In genomic region chr5:26482817-26483375, GRCh38 we compare ENCODE assay signal across 8 cellular contexts.
DNase-seq lines count a peak whose midpoint lies in the region; TF ChIP-seq lines count a peak whose summit lies in the region.

No MANE protein-coding gene starts in this region.

- H3K36me3 ChIP-seq in MM.1S (replicated peaks; ENCODE audit: insufficient read depth, low read length) (no peaks in the 10 kb centered on the region), left ventricle myocardium inferior (no peaks in the 10 kb centered on the region), stomach smooth muscle (ENCODE audit: control insufficient read depth in 2 of 2, insufficient read depth in 2 of 2, low read length in 2 of 2) (no peaks in the 10 kb centered on the region), ovary (no peaks in the 10 kb centered on the region)

- H3K4me2 ChIP-seq in MM.1S (ENCODE audit: low read depth, low read length), result peak overlapping the region; percentile 20; the same call in 1 of the 2 replicates

- TF ChIP-seq EP300 in ovary (IDR thresholded peaks at IDR 0.05), result no peak

- no peaks in the 10 kb centered on the region for H3K9me2 ChIP-seq in MM.1S (replicated peaks; ENCODE audit: insufficient read depth, low read length)

- intact Hi-C loops in left ventricle myocardium inferior (cut with micrococcal nuclease) (no loop called here), ovary (cut with DNase I) (no loop called here)

- peak overlapping the region; percentile 31 for H2AFZ ChIP-seq in MM.1S (ENCODE audit: low read length)

- peak overlapping the region; percentile 39 for H3K4me3 ChIP-seq in MM.1S (ENCODE audit: low read length)
- H3K4me3 ChIP-seq in left ventricle myocardium inferior, result peak overlapping the region; percentile 31
- peak overlapping the region; percentile 25 to 50 for H3K4me3 ChIP-seq in stomach smooth muscle (ENCODE audit: low read length in 2 of 2)
- no peak overlapping the region for H3K4me3 ChIP-seq in ovary

- peak; percentile 75 for DNase-seq in NCI-H82 (lab: John Stamatoyannopoulos, UW)
- DNase-seq in NCI-H82 treated with DMSO at 0.1 percent for 48 hours (lab: John Stamatoyannopoulos, UW; ENCODE audit: unreplicated experiment), result no peak
- peak; percentile 78 for DNase-seq in MM.1S
- peak; percentile 92 for DNase-seq in SK-MEL-5 (ENCODE audit: low read depth, low spot score)
- DNase-seq in left ventricle myocardium inferior, result no peak
- no peak for DNase-seq in ovary
- no peak for DNase-seq in cortex of kidney (lab: John Stamatoyannopoulos, UW)

- H3K27me3 ChIP-seq in MM.1S (replicated peaks; ENCODE audit: insufficient read depth, low read length), result no peaks in the 10 kb centered on the region
- no peaks in the 10 kb centered on the region for H3K27me3 ChIP-seq in left ventricle myocardium inferior (ENCODE audit: low read depth)
- H3K27me3 ChIP-seq in stomach smooth muscle (ENCODE audit: control insufficient read depth in 1 of 2, insufficient read depth in 2 of 2, low read length in 2 of 2), result no peaks in the 10 kb centered on the region
- H3K27me3 ChIP-seq in ovary, result no peaks in the 10 kb centered on the region

- TF ChIP-seq POLR2A in ovary (IDR thresholded peaks at IDR 0.05), result no peak

- H3K27ac ChIP-seq in MM.1S (ENCODE audit: low read length), result no peak overlapping the region
- H3K27ac ChIP-seq in left ventricle myocardium inferior (replicated peaks), result no peak overlapping the region
- H3K27ac ChIP-seq in stomach smooth muscle (ENCODE audit: low read length), result no peak overlapping the region
- H3K27ac ChIP-seq in ovary, result no peak overlapping the region

- H3K9ac ChIP-seq in MM.1S (ENCODE audit: low read length) (no peak overlapping the region), stomach smooth muscle (ENCODE audit: low read length in 2 of 2) (no peak overlapping the region)

- peak; percentile 77 for TF ChIP-seq CTCF in MM.1S (IDR thresholded peaks at IDR 0.05; ENCODE audit: low read length)
- peak; percentile 60 for TF ChIP-seq CTCF in left ventricle myocardium inferior (IDR thresholded peaks at IDR 0.05; ENCODE audit: borderline replicate concordance)
- TF ChIP-seq CTCF in ovary (IDR thresholded peaks at IDR 0.05), result no peak

- H3K9me3 ChIP-seq in MM.1S (replicated peaks; ENCODE audit: insufficient read depth, low read length) (no peaks in the 10 kb centered on the region), left ventricle myocardium inferior (replicated peaks) (peaks cover 3% of the 10 kb centered on the region), stomach smooth muscle (ENCODE audit: control insufficient read depth in 2 of 2, low read length in 2 of 2) (no peaks in the 10 kb centered on the region), ovary (no peaks in the 10 kb centered on the region)

- H3K4me1 ChIP-seq in MM.1S (ENCODE audit: low read length), result no peaks in the 10 kb centered on the region
- H3K4me1 ChIP-seq in left ventricle myocardium inferior, result no peaks in the 10 kb centered on the region
- H3K4me1 ChIP-seq in stomach smooth muscle (ENCODE audit: control insufficient read depth, insufficient read depth, low read length), result no peaks in the 10 kb centered on the region
- no peaks in the 10 kb centered on the region for H3K4me1 ChIP-seq in ovary (ENCODE audit: insufficient read depth)

- 54 to 62% (median 58%) methylated on average over 2 of the region's 2 CpGs for WGBS in ovary, 3 donors

- in situ Hi-C loops in SK-MEL-5 (cut with HindIII; ENCODE audit: low pct_unique_long_range_greater_than_20kb, low sequenced_read_pairs), result no loop called here

- no peaks in the 10 kb centered on the region for H4K20me1 ChIP-seq in MM.1S (ENCODE audit: insufficient read depth, low read length)

- no peaks in the 10 kb centered on the region for H3K79me2 ChIP-seq in MM.1S (ENCODE audit: low read length)

- no peaks in the 10 kb centered on the region for H3F3A ChIP-seq in MM.1S (ENCODE audit: insufficient read depth, low read length)

Comparison
In these comparisons a context has a peak if more than half of its experiments do, and no peak if none do; other contexts are left out.
1. DNase-seq: peak in NCI-H82 (single experiment), MM.1S (single experiment) and SK-MEL-5 (single experiment); none in NCI-H82 treated with DMSO at 0.1 percent for 48 hours (single experiment), left ventricle myocardium inferior (single experiment), ovary (0 of 5) and cortex of kidney (single experiment).
2. CTCF ChIP-seq: peak in MM.1S (single experiment) and left ventricle myocardium inferior (single experiment); none in ovary (0 of 3).